Comparison of ENCODE assay signal across 23 cellular contexts in genomic region chrX:109448539-109448938, GRCh38. TPM values are rescaled to one million over a fixed set of nuclear protein-coding genes. Genes with fewer than 3 reads are reported as not detected.
DNase-seq lines count a peak whose midpoint lies in the region; ATAC-seq and TF ChIP-seq lines count a peak whose summit lies in the region.
"Had no signal": no experiment of that assay in that cellular context is flagged by ENCODE, and none has a peak within 500 bp of the region (broad histone marks: within the 10 kb centered on the region; RNA-seq: fewer than 3 reads in every experiment).

No MANE protein-coding gene starts in this region.

- H3K4me3 ChIP-seq in mucosa of descending colon = no peak overlapping the region
- H3K4me3 ChIP-seq: BLaER1, body of pancreas, colonic mucosa had no signal

- peak overlapping the region; percentile 49 for H3K27ac ChIP-seq in caudate nucleus (ENCODE audit: low read depth, low read length)
- H3K27ac ChIP-seq: BLaER1, body of pancreas, colonic mucosa, parathyroid adenoma, WERI-Rb-1 had no signal

- DNase-seq in COLO829 (ENCODE audit: low spot score) = peak; percentile 67
- peak; percentile 1 for DNase-seq in NCI-H1048 (lab: John Stamatoyannopoulos, UW)
- peak in 12 of 61 donors; percentile 0 to 55 (median 2) for DNase-seq in caudate nucleus (lab: John Stamatoyannopoulos, UW)
- DNase-seq in inferior parietal cortex (ENCODE audit: extremely low spot score) = peak; percentile 4
- no peak for DNase-seq in GM03348 (ENCODE audit: low spot score)
- no peak for DNase-seq in middle frontal gyrus (ENCODE audit: extremely low spot score, low spot score)
- DNase-seq in DMS153 treated with DMSO at 0.1 percent for 48 hours (lab: John Stamatoyannopoulos, UW; ENCODE audit: unreplicated experiment) = no peak
- no peak for DNase-seq in mucosa of descending colon
- DNase-seq: activated naive CD8-positive, alpha-beta T cell treated with anti-CD3 and anti-CD28 coated beads for 36 hours; body of pancreas; colonic mucosa; H7; Kasumi-1; left colon; mesendoderm; NCI-H1092 treated with DMSO at 0.1 percent for 48 hours; NCI-H2107; NCI-H524; WERI-Rb-1 had no signal

- no peak for ATAC-seq in mucosa of descending colon
- ATAC-seq: body of pancreas; left colon; natural killer cell treated with Interleukin-12 subunit alpha and Interleukin-12 subunit beta and Interleukin-15 and Interleukin-18, amount 100 ng/mL, for 72 hours had no signal

- intact Hi-C loops in mucosa of descending colon (cut with DNase I, micrococcal nuclease) = no loop called here

- H3K4me1 ChIP-seq in mucosa of descending colon (ENCODE audit: low read depth) = no peaks in the 10 kb centered on the region
- H3K4me1 ChIP-seq: BLaER1, body of pancreas, colonic mucosa, parathyroid adenoma had no signal

- TF ChIP-seq CTCF in mucosa of descending colon (IDR thresholded peaks at IDR 0.05) = no peak

- H3K9me3 ChIP-seq in mucosa of descending colon = no peaks in the 10 kb centered on the region
- H3K9me3 ChIP-seq: BLaER1, body of pancreas, colonic mucosa had no signal

- H3K36me3 ChIP-seq in mucosa of descending colon (ENCODE audit: low read depth) = no peaks in the 10 kb centered on the region
- H3K36me3 ChIP-seq: BLaER1, colonic mucosa, WERI-Rb-1 had no signal

RNA-seq across cellular contexts. Expression of gene GUCY2F, which starts 33.3 kb away (rescaled TPM):
- total RNA-seq in mucosa of descending colon = not detected
- total RNA-seq: activated naive CD8-positive, alpha-beta T cell treated with anti-CD3 and anti-CD28 coated beads for 36 hours; body of pancreas; colonic mucosa; left colon; natural killer cell treated with Interleukin-12 subunit alpha and Interleukin-12 subunit beta and Interleukin-15 and Interleukin-18, amount 100 ng/mL, for 72 hours; urinary bladder had no signal

Comparison
In these comparisons a context has a peak if more than half of its experiments do, and no peak if none do; other contexts are left out.
1. DNase-seq: peak in COLO829 (single experiment), NCI-H1048 (single experiment) and inferior parietal cortex (single experiment); none in GM03348 (single experiment), middle frontal gyrus (single experiment), DMS153 treated with DMSO at 0.1 percent for 48 hours (single experiment) and mucosa of descending colon (0 of 3).